In genomic region chr2:161141033-161141432, GRCh38 we compare ENCODE assay signal across 9 cellular contexts. TPM values are rescaled to one million over a fixed set of nuclear protein-coding genes. Genes with fewer than 3 reads are reported as not detected.
A peak's percentile ranks its signal among the peaks of the same experiment; 100 is the strongest.
DNase-seq lines count a peak whose midpoint lies in the region; ATAC-seq and TF ChIP-seq lines count a peak whose summit lies in the region.
"Had no signal": no experiment of that assay in that cellular context is flagged by ENCODE, and none has a peak within 500 bp of the region (broad histone marks: within the 10 kb centered on the region; RNA-seq: fewer than 3 reads in every experiment).

No MANE protein-coding gene starts in this region.

- peak overlapping the region; percentile 84 for H3K4me3 Mint-ChIP-seq in activated T-helper 1 cell treated with anti-CD3 and anti-CD28 coated beads, Interleukin-12 subunit alpha, Interleukin-12 subunit beta, Interleukin-2, Interleukin-4 antibody, amounts not matched to agents 30 ng/mL and 10 ng/mL and 1 ng/mL, durations not matched to agents 14 hours and 24 hours and 36 hours
- H3K4me3 Mint-ChIP-seq in glutamatergic neuron (ENCODE audit: unreplicated experiment) = no peak overlapping the region

- H3K4me1 Mint-ChIP-seq in activated T-helper 1 cell treated with anti-CD3 and anti-CD28 coated beads, Interleukin-12 subunit alpha, Interleukin-12 subunit beta, Interleukin-2, Interleukin-4 antibody, amounts not matched to agents 30 ng/mL and 10 ng/mL and 1 ng/mL, durations not matched to agents 14 hours and 24 hours and 36 hours (ENCODE audit: low read depth) = peaks cover 79% of the 10 kb centered on the region
- no peaks in the 10 kb centered on the region for H3K4me1 Mint-ChIP-seq in glutamatergic neuron (ENCODE audit: low read depth, unreplicated experiment)

- WGBS in SK-N-SH (ENCODE audit: low lambda C conversion rate) = 97% methylated on average over 2 of the region's 2 CpGs

- H4K20me1 ChIP-seq in SK-N-SH (ENCODE audit: insufficient read depth) = no peaks in the 10 kb centered on the region

- H3K36me3 ChIP-seq in SK-N-SH (replicated peaks in 1 of 2; ENCODE audit: control insufficient read depth in 1 of 2, insufficient read depth in 2 of 2, low read length in 1 of 2) = no peaks in the 10 kb centered on the region
- H3K36me3 ChIP-seq: adrenal gland had no signal

- H3K4me3 ChIP-seq in GM12864 (ENCODE audit: low read depth, low read length) (peak overlapping the region; percentile 33; the same call in 1 of the 2 replicates), SK-N-SH (ENCODE audit: low read depth in 2 of 2, low read length in 1 of 2) (no peak overlapping the region)
- H3K4me3 ChIP-seq: adrenal gland had no signal

- H3K27ac Mint-ChIP-seq in activated T-helper 1 cell treated with anti-CD3 and anti-CD28 coated beads, Interleukin-12 subunit alpha, Interleukin-12 subunit beta, Interleukin-2, Interleukin-4 antibody, amounts not matched to agents 30 ng/mL and 10 ng/mL and 1 ng/mL, durations not matched to agents 14 hours and 24 hours and 36 hours = peak overlapping the region; percentile 5
- no peak overlapping the region for H3K27ac Mint-ChIP-seq in glutamatergic neuron (ENCODE audit: unreplicated experiment)

- peaks cover 30% of the 10 kb centered on the region for H3K9me3 Mint-ChIP-seq in activated T-helper 1 cell treated with anti-CD3 and anti-CD28 coated beads, Interleukin-12 subunit alpha, Interleukin-12 subunit beta, Interleukin-2, Interleukin-4 antibody, amounts not matched to agents 30 ng/mL and 10 ng/mL and 1 ng/mL, durations not matched to agents 14 hours and 24 hours and 36 hours
- peaks cover 3% of the 10 kb centered on the region for H3K9me3 Mint-ChIP-seq in glutamatergic neuron (ENCODE audit: unreplicated experiment)

- H3K4me2 ChIP-seq in SK-N-SH = no peak overlapping the region

- no peaks in the 10 kb centered on the region for H3F3A ChIP-seq in SK-N-SH (replicated peaks; ENCODE audit: insufficient read depth)

- H3K9me2 ChIP-seq in SK-N-SH = no peaks in the 10 kb centered on the region

- no peaks in the 10 kb centered on the region for H3K9me3 ChIP-seq in SK-N-SH
- H3K9me3 ChIP-seq: adrenal gland had no signal

- TF ChIP-seq RAD21 in SK-N-SH (IDR thresholded peaks at IDR 0.05; ENCODE audit: low read length) = no peak

- TF ChIP-seq CTCF in GM12864 (IDR thresholded peaks at IDR 0.05; ENCODE audit: low read depth, low read length, missing control alignments) = no peak
- TF ChIP-seq CTCF in SK-N-SH (IDR thresholded peaks at IDR 0.05) = no peak
- TF ChIP-seq CTCF in glutamatergic neuron (IDR thresholded peaks at IDR 0.05; ENCODE audit: partially characterized antibody, unreplicated experiment) = no peak

- H3K27me3 ChIP-seq in SK-N-SH (ENCODE audit: insufficient read depth) = no peaks in the 10 kb centered on the region
- H3K27me3 ChIP-seq: adrenal gland had no signal

- POLR2A ChIA-PET in SK-N-SH (lab: Yijun Ruan, JAX) = no interaction called here

- no peaks in the 10 kb centered on the region; a peak in 1 of 4 replicates for H3K4me1 ChIP-seq in SK-N-SH (ENCODE audit: control insufficient read depth in 1 of 2, insufficient read depth in 2 of 2, low read depth in 1 of 2, low read length in 1 of 2)

- ATAC-seq in GM19438 (IDR thresholded peaks at IDR 0.05; ENCODE audit: low read depth, unreplicated experiment) (peak; percentile 47), HG03159 (IDR thresholded peaks at IDR 0.05; ENCODE audit: unreplicated experiment) (peak; percentile 48)

- no peak for TF ChIP-seq EP300 in SK-N-SH (IDR thresholded peaks at IDR 0.05; ENCODE audit: borderline replicate concordance in 1 of 2, low read depth in 1 of 2, low read length in 1 of 2)

- peaks cover 58% of the 10 kb centered on the region for H3K36me3 Mint-ChIP-seq in activated T-helper 1 cell treated with anti-CD3 and anti-CD28 coated beads, Interleukin-12 subunit alpha, Interleukin-12 subunit beta, Interleukin-2, Interleukin-4 antibody, amounts not matched to agents 30 ng/mL and 10 ng/mL and 1 ng/mL, durations not matched to agents 14 hours and 24 hours and 36 hours (ENCODE audit: low read depth)
- peaks cover 11% of the 10 kb centered on the region for H3K36me3 Mint-ChIP-seq in glutamatergic neuron (ENCODE audit: unreplicated experiment)

- no peak overlapping the region for H3K27ac ChIP-seq in SK-N-SH (ENCODE audit: low read depth in 2 of 2, low read length in 1 of 2)
- H3K27ac ChIP-seq: adrenal gland had no signal

- intact Hi-C loops in activated T-helper 1 cell treated with anti-CD3 and anti-CD28 coated beads, Interleukin-12 subunit alpha, Interleukin-12 subunit beta, Interleukin-2, Interleukin-4 antibody, amounts not matched to agents 30 ng/mL and 10 ng/mL and 1 ng/mL, durations not matched to agents 14 hours and 24 hours and 36 hours (cut with micrococcal nuclease) = no loop called here

- no peak overlapping the region for H2AFZ ChIP-seq in SK-N-SH (ENCODE audit: low read depth)

- no peaks in the 10 kb centered on the region for H3K27me3 Mint-ChIP-seq in activated T-helper 1 cell treated with anti-CD3 and anti-CD28 coated beads, Interleukin-12 subunit alpha, Interleukin-12 subunit beta, Interleukin-2, Interleukin-4 antibody, amounts not matched to agents 30 ng/mL and 10 ng/mL and 1 ng/mL, durations not matched to agents 14 hours and 24 hours and 36 hours (ENCODE audit: insufficient read depth)
- H3K27me3 Mint-ChIP-seq in glutamatergic neuron (ENCODE audit: unreplicated experiment) = no peaks in the 10 kb centered on the region

- DNase-seq in GM12864 (ENCODE audit: low read depth) (no peak), Kasumi-1 (lab: John Stamatoyannopoulos, UW) (no peak), NCI-H2171 treated with DMSO at 0.1 percent for 48 hours (lab: John Stamatoyannopoulos, UW) (no peak), SK-N-SH (no peak), glutamatergic neuron (no peak)
- no peak for DNase-seq in activated T-helper 1 cell treated with anti-CD3 and anti-CD28 coated beads, Interleukin-12 subunit alpha, Interleukin-12 subunit beta, Interleukin-2, Interleukin-4 antibody, amounts not matched to agents 30 ng/mL and 10 ng/mL and 1 ng/mL, durations not matched to agents 14 hours and 24 hours and 36 hours (ENCODE audit: low spot score)
- DNase-seq: adrenal gland had no signal

- no peak overlapping the region for H3K9ac ChIP-seq in SK-N-SH

- CTCF ChIA-PET in SK-N-SH (lab: Yijun Ruan, JAX) = no interaction called here

- H3K79me2 ChIP-seq in SK-N-SH (ENCODE audit: insufficient read depth) = no peaks in the 10 kb centered on the region

TF ChIP-seq in SK-N-SH, 30 proteins besides CTCF, POLR2A, EP300 and RAD21:
- TF ChIP-seq USF2 (IDR thresholded peaks at IDR 0.05; ENCODE audit: borderline replicate concordance, low read depth, low read length) = no peak
TF ChIP-seq in SK-N-SH: peak in this region for 0.

RNA-seq across cellular contexts. Expression of gene TANK, which starts 19.2 kb away (rescaled TPM):
- total RNA-seq in activated T-helper 1 cell treated with anti-CD3 and anti-CD28 coated beads, Interleukin-12 subunit alpha, Interleukin-12 subunit beta, Interleukin-2, Interleukin-4 antibody, amounts not matched to agents 30 ng/mL and 10 ng/mL and 1 ng/mL, durations not matched to agents 14 hours and 24 hours and 36 hours = 136 and 141 TPM in 2 replicates
- 23.4 and 25.7 TPM in 2 replicates for polyA plus RNA-seq in SK-N-SH (2012; rRNA removed)
- polyA plus RNA-seq in SK-N-SH (2012; cell fraction: cytosol; rRNA removed) = 29.8 and 42.8 TPM in 2 replicates
- polyA plus RNA-seq in SK-N-SH (2012; cell fraction: nucleus; rRNA removed) = 18.5 and 36.8 TPM in 2 replicates
- 45.9 TPM for total RNA-seq in glutamatergic neuron (ENCODE audit: unreplicated experiment)
